10 cellular contexts compared by ENCODE assay signal in genomic region chr12:47743311-47743860, GRCh38. TPM values are rescaled to one million over a fixed set of nuclear protein-coding genes. Genes with fewer than 3 reads are reported as not detected.
"Had no signal": no experiment of that assay in that cellular context is flagged by ENCODE, and none has a peak within 500 bp of the region (broad histone marks: within the 10 kb centered on the region; RNA-seq: fewer than 3 reads in every experiment).

No MANE protein-coding gene starts in this region.

- H3K27ac Mint-ChIP-seq: activated naive CD4-positive, alpha-beta T cell treated with anti-CD3 and anti-CD28 coated beads, Interleukin-2, amount 10 ng/mL, durations not matched to agents 7 days and 5 days; activated T-helper 17 cell treated with anti-CD3 and anti-CD28 coated beads, Interleukin-2, amount 50 U/mL, for 72 hours had no signal

- DNase-seq: right cardiac atrium had no signal

- H3K27me3 ChIP-seq: cardiac muscle cell had no signal

- H3K27me3 Mint-ChIP-seq: activated T-helper 17 cell treated with anti-CD3 and anti-CD28 coated beads, Interleukin-2, amount 50 U/mL, for 72 hours; naive B cell had no signal

- H3K36me3 ChIP-seq: cardiac muscle cell, WERI-Rb-1 had no signal

- H3K27ac ChIP-seq: cardiac muscle cell, coronary artery, WERI-Rb-1 had no signal

- H3K4me3 ChIP-seq: cardiac muscle cell, coronary artery, lung had no signal

- H3K36me3 Mint-ChIP-seq: activated naive CD4-positive, alpha-beta T cell treated with anti-CD3 and anti-CD28 coated beads, Interleukin-2, amount 10 ng/mL, durations not matched to agents 7 days and 5 days; naive B cell had no signal

- H3K9me3 Mint-ChIP-seq: activated naive CD4-positive, alpha-beta T cell treated with anti-CD3 and anti-CD28 coated beads, Interleukin-2, amount 10 ng/mL, durations not matched to agents 7 days and 5 days; activated T-helper 17 cell treated with anti-CD3 and anti-CD28 coated beads, Interleukin-2, amount 50 U/mL, for 72 hours; naive B cell had no signal

- ATAC-seq: right cardiac atrium had no signal

- H3K4me3 Mint-ChIP-seq: activated naive CD4-positive, alpha-beta T cell treated with anti-CD3 and anti-CD28 coated beads, Interleukin-2, amount 10 ng/mL, durations not matched to agents 7 days and 5 days; activated T-helper 17 cell treated with anti-CD3 and anti-CD28 coated beads, Interleukin-2, amount 50 U/mL, for 72 hours had no signal

RNA-seq across cellular contexts. Expression of gene ENDOU, which starts 18.1 kb away (rescaled TPM):
- total RNA-seq: glomerular endothelial cell, progenitor cell of endocrine pancreas had no signal
